Comparison of ENCODE assay signal across 10 cellular contexts in the genomic region with DNA sequence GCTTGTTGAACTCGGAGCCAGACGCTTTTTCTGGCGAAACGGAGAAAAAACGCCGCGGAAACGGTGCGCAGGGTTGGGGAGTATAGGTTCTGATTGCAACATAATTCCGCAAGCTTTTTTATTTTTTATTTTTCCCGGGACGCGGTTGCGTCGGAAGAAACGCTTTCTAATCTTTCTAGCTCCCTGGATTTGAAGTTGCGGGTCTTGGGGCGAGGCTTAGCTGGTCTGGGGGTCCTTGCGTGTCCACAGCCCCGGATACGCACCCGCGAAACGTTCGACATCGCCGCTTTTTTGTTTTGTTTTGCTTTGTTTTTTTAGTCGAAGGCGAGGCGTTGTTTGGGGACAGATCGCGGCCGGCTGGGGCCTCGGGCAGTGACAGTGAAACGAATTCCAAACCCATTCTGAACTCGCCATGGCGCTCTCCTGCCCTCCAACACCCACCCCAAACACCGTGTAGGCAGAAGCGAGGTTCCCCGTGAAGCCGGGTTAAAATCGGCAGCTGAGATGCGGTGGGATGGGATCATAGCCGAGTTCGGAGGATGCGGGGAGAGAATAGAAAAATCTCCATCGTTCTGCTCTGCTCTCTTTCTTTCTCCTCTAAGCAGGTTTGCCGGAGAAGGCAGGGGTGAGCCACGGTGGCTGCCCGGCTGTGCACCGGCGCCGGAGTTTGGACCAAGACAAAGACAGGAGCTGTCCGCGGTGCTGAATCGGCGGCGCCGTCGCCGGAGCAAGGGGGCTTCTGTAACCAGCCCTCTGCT. TPM values are rescaled to one million over a fixed set of nuclear protein-coding genes. Genes with fewer than 3 reads are reported as not detected.
DNase-seq lines count a peak whose midpoint lies in the region; ATAC-seq and TF ChIP-seq lines count a peak whose summit lies in the region.
"Had no signal": no experiment of that assay in that cellular context is flagged by ENCODE, and none has a peak within 500 bp of the region (broad histone marks: within the 10 kb centered on the region; RNA-seq: fewer than 3 reads in every experiment).

No MANE protein-coding gene starts in this region.

- peaks cover 66% of the 10 kb centered on the region for H3K27me3 Mint-ChIP-seq in activated CD8-positive, alpha-beta T cell treated with anti-CD3 and anti-CD28 coated beads, Interleukin-2, amount 10 ng/mL, durations not matched to agents 7 days and 5 days (ENCODE audit: low read depth)

- H3K27ac Mint-ChIP-seq in activated CD8-positive, alpha-beta T cell treated with anti-CD3 and anti-CD28 coated beads, Interleukin-2, amount 10 ng/mL, durations not matched to agents 7 days and 5 days = peak overlapping the region; percentile 66

- POLR2A ChIA-PET in activated CD8-positive, alpha-beta T cell treated with anti-CD3 and anti-CD28 coated beads, Interleukin-2, amount 10 ng/mL, durations not matched to agents 7 days and 5 days (lab: Charles Lee) = no interaction called here

- H3K27me3 ChIP-seq in right cardiac atrium (ENCODE audit: control insufficient read depth, insufficient read depth) (peaks cover 3% of the 10 kb centered on the region), stomach (peaks cover 40 to 100% (median 69%) of the 10 kb centered on the region in 3 donors)

- peak overlapping the region; percentile 10 for H3K4me3 Mint-ChIP-seq in activated CD8-positive, alpha-beta T cell treated with anti-CD3 and anti-CD28 coated beads, Interleukin-2, amount 10 ng/mL, durations not matched to agents 7 days and 5 days

- H3K4me3 ChIP-seq in right cardiac atrium (ENCODE audit: low read length) (peak overlapping the region; percentile 13), stomach (no peak overlapping the region)

- no peaks in the 10 kb centered on the region for H3K36me3 ChIP-seq in stomach
- H3K36me3 ChIP-seq: BLaER1 treated with 17β-estradiol and CSF1 and Interleukin-3, amounts not matched to agents 10 nM and 100 nM had no signal

- no peak for TF ChIP-seq POLR2A in stomach (IDR thresholded peaks at IDR 0.05)

- no peaks in the 10 kb centered on the region for H3K9me3 ChIP-seq in right cardiac atrium (ENCODE audit: control insufficient read depth, low read length)
- peaks cover 0 to 15% (median 4%) of the 10 kb centered on the region in 4 donors for H3K9me3 ChIP-seq in stomach

- DNase-seq in activated CD4-positive, alpha-beta T cell treated with anti-CD3 and anti-CD28 coated beads for 1 hour = peak; percentile 13
- no peak for DNase-seq in activated CD4-positive, alpha-beta T cell treated with anti-CD3 and anti-CD28 coated beads for 4 hours
- DNase-seq in activated CD8-positive, alpha-beta T cell treated with anti-CD3 and anti-CD28 coated beads, Interleukin-2, amount 10 ng/mL, durations not matched to agents 7 days and 5 days = peak; percentile 58
- DNase-seq in right cardiac atrium (peak in 2 of 3 donors; percentile 80 to 82), stomach (no peak), NCI-H446 (lab: John Stamatoyannopoulos, UW) (no peak)
- peak; percentile 21 for DNase-seq in stimulated activated CD8-positive, alpha-beta memory T cell treated with anti-CD3 and anti-CD28 coated beads, Interleukin-7, amount 100 ng/mL, for 24 hours (ENCODE audit: low read depth)

- no peak for ATAC-seq in activated CD8-positive, alpha-beta T cell treated with anti-CD3 and anti-CD28 coated beads, Interleukin-2, amount 10 ng/mL, durations not matched to agents 7 days and 5 days
- peak in 1 of 2 donors; percentile 37 for ATAC-seq in right cardiac atrium
- no peak for ATAC-seq in GM19351 (IDR thresholded peaks at IDR 0.05; ENCODE audit: unreplicated experiment)

- H3K4me1 ChIP-seq in right cardiac atrium (ENCODE audit: control insufficient read depth, insufficient read depth, low read length) (no peaks in the 10 kb centered on the region), stomach (peaks cover 0 to 21% (median 3%) of the 10 kb centered on the region in 4 donors)

- no peaks in the 10 kb centered on the region for H3K9me3 Mint-ChIP-seq in activated CD8-positive, alpha-beta T cell treated with anti-CD3 and anti-CD28 coated beads, Interleukin-2, amount 10 ng/mL, durations not matched to agents 7 days and 5 days (ENCODE audit: insufficient read depth)

- H3K4me1 Mint-ChIP-seq in activated CD8-positive, alpha-beta T cell treated with anti-CD3 and anti-CD28 coated beads, Interleukin-2, amount 10 ng/mL, durations not matched to agents 7 days and 5 days (ENCODE audit: low read depth) = peaks cover 2% of the 10 kb centered on the region

- H3K36me3 Mint-ChIP-seq in activated CD8-positive, alpha-beta T cell treated with anti-CD3 and anti-CD28 coated beads, Interleukin-2, amount 10 ng/mL, durations not matched to agents 7 days and 5 days (ENCODE audit: low read depth) = peaks cover 5% of the 10 kb centered on the region

- no peak for TF ChIP-seq CTCF in stomach (IDR thresholded peaks at IDR 0.05)

- no peak overlapping the region for H3K27ac ChIP-seq in right cardiac atrium (ENCODE audit: low read length)
- H3K27ac ChIP-seq in stomach = no peak overlapping the region
- H3K27ac ChIP-seq: BLaER1 treated with 17β-estradiol and CSF1 and Interleukin-3, amounts not matched to agents 10 nM and 100 nM had no signal

- intact Hi-C loops in right cardiac atrium (cut with DNase I) = no loop called here
- intact Hi-C loops in stomach (cut with DNase I; ENCODE audit: low total_unique reads) = no loop called here

- no peak for TF ChIP-seq EP300 in stomach (IDR thresholded peaks at IDR 0.05)

- CTCF ChIA-PET in activated CD8-positive, alpha-beta T cell treated with anti-CD3 and anti-CD28 coated beads, Interleukin-2, amount 10 ng/mL, durations not matched to agents 7 days and 5 days (lab: Charles Lee) = no interaction called here

- WGBS in right cardiac atrium = 2% methylated on average over 61 of the region's 61 CpGs
- WGBS in stomach, 5 donors = 4 to 8% (median 5%) methylated on average over 57 to 61 of the region's 61 CpGs

RNA-seq across cellular contexts. Expression of a gene that starts 8.1 kb away (rescaled TPM):
- total RNA-seq in activated CD8-positive, alpha-beta T cell treated with anti-CD3 and anti-CD28 coated beads, Interleukin-2, amount 10 ng/mL, durations not matched to agents 7 days and 5 days = not detected
- not detected for total RNA-seq in right cardiac atrium
- polyA plus RNA-seq in right cardiac atrium = not detected
- under 1 TPM in 2 of 5 donors, not detected in 3; 0.29 to 0.45 TPM for total RNA-seq in stomach
- polyA plus RNA-seq in stomach = 1 to 10 TPM in 1 of 3 donors, under 1 TPM in 2; 0.43 to 1.4 (median 0.61) TPM
- total RNA-seq: LHCN-M2 had no signal

RNA-seq across cellular contexts. Expression of a gene that starts 57.6 kb away (rescaled TPM):
- total RNA-seq in activated CD8-positive, alpha-beta T cell treated with anti-CD3 and anti-CD28 coated beads, Interleukin-2, amount 10 ng/mL, durations not matched to agents 7 days and 5 days = under 1 TPM; 0.37 to 0.39 TPM
- total RNA-seq in right cardiac atrium = 1 to 10 TPM; 4.2 to 9.5 (median 5.7) TPM
- polyA plus RNA-seq in right cardiac atrium = 8.0 TPM
- 10 to 100 TPM in 2 of 5 donors, 1 to 10 TPM in 1, not detected in 2; 5.9 to 27.2 (median 16.2) TPM for total RNA-seq in stomach
- 10 to 100 TPM; 11.8 to 19.6 (median 13.9) TPM for polyA plus RNA-seq in stomach

Comparison
In these comparisons a context has a peak if more than half of its experiments do, and no peak if none do; other contexts are left out.
1. DNase-seq: peak in activated CD4-positive, alpha-beta T cell treated with anti-CD3 and anti-CD28 coated beads for 1 hour (single experiment), activated CD8-positive, alpha-beta T cell treated with anti-CD3 and anti-CD28 coated beads, Interleukin-2, amount 10 ng/mL, durations not matched to agents 7 days and 5 days (single experiment), right cardiac atrium (2 of 3) and stimulated activated CD8-positive, alpha-beta memory T cell treated with anti-CD3 and anti-CD28 coated beads, Interleukin-7, amount 100 ng/mL, for 24 hours (single experiment); none in activated CD4-positive, alpha-beta T cell treated with anti-CD3 and anti-CD28 coated beads for 4 hours (0 of 2), stomach (single experiment) and NCI-H446 (0 of 2).